Comparison of ENCODE assay signal across 33 cellular contexts in the genomic region with DNA sequence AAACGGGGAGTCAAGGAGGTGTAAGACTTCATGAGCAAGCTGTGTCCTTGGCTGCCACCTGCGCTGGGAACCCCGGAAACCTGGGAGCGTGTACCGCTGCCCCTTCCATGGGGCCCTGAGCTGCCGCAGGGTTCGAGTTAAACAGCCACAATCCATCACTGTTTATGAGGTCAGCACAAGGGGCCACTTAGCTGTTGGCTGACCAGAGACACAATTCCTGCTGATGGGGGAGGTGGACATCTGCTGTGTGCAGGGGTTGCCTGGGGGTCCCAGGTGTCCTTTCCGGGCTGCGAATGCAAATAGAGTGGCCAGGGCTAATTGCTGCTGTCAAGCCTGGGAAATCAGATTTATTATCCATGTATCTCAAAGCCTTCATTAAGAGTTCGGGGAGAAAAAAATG.
"Had no signal": no experiment of that assay in that cellular context is flagged by ENCODE, and none has a peak within 500 bp of the region (broad histone marks: within the 10 kb centered on the region; RNA-seq: fewer than 3 reads in every experiment).

No MANE protein-coding gene starts in this region.

- FAIRE-seq: bronchial epithelial cell, colon had no signal

- H3K4me1 Mint-ChIP-seq: activated B cell treated with CpG ODN at 0.5 μM for 24 hours; activated T-helper 17 cell treated with anti-CD3 and anti-CD28 coated beads, Interleukin-2, amount 50 U/mL, for 72 hours; central memory CD8-positive, alpha-beta T cell; T-helper 17 cell had no signal

- H3K36me3 ChIP-seq: esophagus muscularis mucosa, gastroesophageal sphincter, WERI-Rb-1 had no signal

- H3K27ac ChIP-seq: esophagus muscularis mucosa, foreskin keratinocyte, gastroesophageal sphincter, WERI-Rb-1 had no signal

- ATAC-seq: activated CD4-positive, CD25-positive, alpha-beta regulatory T cell treated with anti-CD3 and anti-CD28 coated beads, Interleukin-2, amount 50 U/mL, for 24 hours; activated CD8-positive, alpha-beta T cell treated with anti-CD3 and anti-CD28 coated beads for 36 hours; activated T-cell treated with anti-CD3 and anti-CD28 coated beads, Interleukin-2, amount 50 U/mL, for 4 hours; activated T-helper 17 cell treated with anti-CD3 and anti-CD28 coated beads, Interleukin-2, amount 50 U/mL, for 72 hours; effector memory CD8-positive, alpha-beta T cell; foreskin keratinocyte; gastroesophageal sphincter; T-helper 17 cell had no signal

- H3K4me1 ChIP-seq: esophagus muscularis mucosa, foreskin keratinocyte, gastroesophageal sphincter had no signal

- H3K9me3 Mint-ChIP-seq: T-helper 2 cell treated with Interferon-gamma antibody and Interleukin-4, amounts not matched to agents 5 μg/mL and 100 μg/mL, for 36 hours had no signal

- H3K27ac Mint-ChIP-seq: activated B cell treated with CpG ODN at 0.5 μM for 24 hours; activated CD8-positive, alpha-beta T cell treated with anti-CD3 and anti-CD28 coated beads for 36 hours; activated naive CD8-positive, alpha-beta T cell; activated T-helper 17 cell treated with anti-CD3 and anti-CD28 coated beads, Interleukin-2, amount 50 U/mL, for 72 hours; effector memory CD8-positive, alpha-beta T cell; T-helper 17 cell; T-helper 2 cell treated with Interferon-gamma antibody and Interleukin-4, amounts not matched to agents 5 μg/mL and 100 μg/mL, for 36 hours had no signal

- H3K27me3 ChIP-seq: foreskin keratinocyte had no signal

- H3K4me3 ChIP-seq: esophagus muscularis mucosa, gastroesophageal sphincter had no signal

- DNase-seq: activated B cell treated with CpG ODN at 0.5 μM for 24 hours; activated CD4-positive, alpha-beta T cell treated with anti-CD3 and anti-CD28 coated beads for 48 hours; activated CD4-positive, alpha-beta T cell treated with anti-CD3 and anti-CD28 coated beads, Interleukin-2, amount 50 U/mL, for 1 hour; activated CD4-positive, alpha-beta T cell treated with anti-CD3 and anti-CD28 coated beads, Interleukin-2, amount 50 U/mL, for 48 hours; activated CD8-positive, alpha-beta memory T cell treated with anti-CD3 and anti-CD28 coated beads for 24 hours; activated CD8-positive, alpha-beta T cell treated with anti-CD3 and anti-CD28 coated beads for 36 hours; activated effector memory CD4-positive, alpha-beta T cell treated with Interleukin-2 at 50 U/mL for 16 hours; activated gamma-delta T cell treated with Interleukin-2 at 50 U/mL for 16 hours; activated naive CD4-positive, alpha-beta T cell treated with anti-CD3 and anti-CD28 coated beads, Interleukin-2, amount 50 U/mL, for 16 hours; activated naive CD4-positive, alpha-beta T cell treated with Interleukin-2 at 50 U/mL for 16 hours; activated T-cell treated with anti-CD3 and anti-CD28 coated beads, Interleukin-2, amount 50 U/mL, for 4 hours; amniotic stem cell; anterior cingulate cortex; cortex of kidney; dermis blood vessel endothelial cell; effector CD4-positive, alpha-beta T cell; effector memory CD8-positive, alpha-beta T cell; erythroblast; foreskin keratinocyte; T-helper 1 cell; T-helper 17 cell; T1000; WERI-Rb-1 had no signal

- H3K36me3 Mint-ChIP-seq: activated naive CD8-positive, alpha-beta T cell; brain had no signal

- H3K4me3 Mint-ChIP-seq: activated B cell treated with CpG ODN at 0.5 μM for 24 hours; activated CD8-positive, alpha-beta T cell treated with anti-CD3 and anti-CD28 coated beads for 36 hours; activated naive CD8-positive, alpha-beta T cell; activated T-cell treated with anti-CD3 and anti-CD28 coated beads, Interleukin-2, amount 50 U/mL, for 4 hours; activated T-helper 17 cell treated with anti-CD3 and anti-CD28 coated beads, Interleukin-2, amount 50 U/mL, for 72 hours; brain; central memory CD8-positive, alpha-beta T cell; effector memory CD8-positive, alpha-beta T cell; T-helper 17 cell; T-helper 2 cell treated with Interferon-gamma antibody and Interleukin-4, amounts not matched to agents 5 μg/mL and 100 μg/mL, for 36 hours had no signal
